Comparison of ENCODE assay signal across 7 cellular contexts in the genomic region with DNA sequence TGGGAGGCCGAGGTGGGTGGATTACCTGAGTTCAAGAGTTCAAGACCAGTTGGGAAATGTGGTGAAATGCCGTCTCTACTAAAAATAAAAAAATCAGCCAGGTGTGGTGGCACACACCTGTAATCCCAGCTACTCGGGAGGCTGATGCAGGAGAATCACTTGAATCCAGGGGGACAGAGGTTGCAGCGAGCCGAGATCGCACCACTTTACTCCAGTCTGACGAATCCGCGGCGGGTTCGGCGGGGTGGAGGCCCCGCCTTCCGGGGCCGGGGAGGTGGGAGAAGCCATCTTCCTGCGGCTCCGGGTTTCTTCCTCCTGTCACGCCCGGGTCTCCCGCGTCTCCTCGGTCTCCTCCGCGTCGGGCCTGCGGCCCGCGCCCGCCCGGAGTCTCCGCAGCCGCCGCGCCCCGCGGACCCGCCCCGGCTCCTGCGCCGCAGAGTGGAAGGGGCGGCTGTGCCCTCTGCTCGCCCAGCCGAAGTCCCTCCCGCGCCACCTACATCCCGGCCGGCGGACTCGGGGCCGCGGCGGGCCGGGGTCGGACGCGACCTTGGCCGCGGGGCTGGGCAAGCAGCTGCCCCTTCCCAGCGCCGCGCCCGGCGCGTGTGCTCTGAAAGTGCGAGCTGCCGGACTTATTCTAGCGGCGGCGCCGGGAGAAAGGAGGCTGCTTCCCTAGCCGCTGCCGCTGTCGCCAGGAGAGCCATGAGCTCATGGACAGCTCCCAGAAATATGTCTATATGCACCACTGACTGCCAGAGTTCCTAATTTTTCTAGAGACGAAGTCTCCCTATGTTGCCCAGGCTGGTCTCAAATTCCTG.
A peak's percentile ranks its signal among the peaks of the same experiment; 100 is the strongest.
DNase-seq lines count a peak whose midpoint lies in the region; ATAC-seq, FAIRE-seq and TF ChIP-seq lines count a peak whose summit lies in the region.
"Not testable (repeated sequence)": the region's sequence is repeated elsewhere in the genome, so short reads cannot be mapped to it uniquely, and the experiment has no call there.

No MANE protein-coding gene starts in this region.

- H3K9ac ChIP-seq in OCI-LY1 (ENCODE audit: low read length), result not testable (repeated sequence)
- H3K9ac ChIP-seq in K562 (ENCODE audit: insufficient read depth in 1 of 2, low read depth in 2 of 2, low read length in 2 of 2), result peak overlapping the region in 1 of 2 experiments; percentile 45; a peak in 2 of 4 replicates

- H3K27me3 ChIP-seq in OCI-LY1 (ENCODE audit: insufficient read depth, low read length); K562 (ENCODE audit: control insufficient read depth in 2 of 2, insufficient read depth in 2 of 2, low read length in 2 of 2); gastroesophageal sphincter: not testable (repeated sequence)

- H3K27ac ChIP-seq in OCI-LY1 (ENCODE audit: low read depth, low read length, poor library complexity, severe bottlenecking); K562 (ENCODE audit: extremely low read depth, low read depth, low read length): not testable (repeated sequence)
- H3K27ac ChIP-seq in gastroesophageal sphincter, result peak overlapping the region in 3 of 4 donors; percentile 60 to 76 (median 66)

- TF ChIP-seq EP300 in K562 (IDR thresholded peaks at IDR 0.05; ENCODE audit: low read length); gastroesophageal sphincter (IDR thresholded peaks at IDR 0.05): not testable (repeated sequence)

- not testable (repeated sequence) for H3K9me2 ChIP-seq in OCI-LY1 (ENCODE audit: low read depth, low read length)

- H3K36me3 ChIP-seq in OCI-LY1 (ENCODE audit: insufficient read depth, low read length); K562 (ENCODE audit: control insufficient read depth, insufficient read depth, low read length); mucosa of descending colon (ENCODE audit: low read depth): not testable (repeated sequence)
- peaks cover 0 to 11% of the 10 kb centered on the region in 2 donors for H3K36me3 ChIP-seq in gastroesophageal sphincter

- not testable (repeated sequence) for FAIRE-seq in K562 (lab: Jason Lieb, UNC)

- peak; percentile 70 for DNase-seq in activated CD8-positive, alpha-beta memory T cell treated with anti-CD3 and anti-CD28 coated beads for 24 hours
- DNase-seq in K562 (ENCODE audit: extremely low read depth in 1 of 4, low spot score in 3 of 4), result peak in 1 of 4 experiments; percentile 12
- peak in 1 of 3 donors; percentile 47 for DNase-seq in mucosa of descending colon
- peak; percentile 11 to 38 for DNase-seq in stimulated activated CD4-positive, alpha-beta T cell treated with anti-CD3 and anti-CD28 coated beads, Interleukin-1b, Interleukin-23, amount 100 ng/mL, for 4 hours (ENCODE audit: low read depth in 2 of 2)

- CTCF ChIA-PET in K562 (lab: Yijun Ruan, JAX; ENCODE audit: low intra/inter-chr PET ratio), result not testable (repeated sequence)

- TF ChIP-seq RAD21 in K562 (CRISPR knock-in tag; conservative IDR thresholded peaks at IDR 0.05 in 1 of 2, IDR thresholded peaks at IDR 0.05 in 1 of 2), result not testable (repeated sequence)

- not testable (repeated sequence) for H3K9me1 ChIP-seq in K562 (ENCODE audit: control insufficient read depth, insufficient read depth, low read length)

- peak overlapping the region; percentile 50; the same call in 1 of the 2 replicates for H3K4me2 ChIP-seq in OCI-LY1 (ENCODE audit: low read length)
- not testable (repeated sequence) for H3K4me2 ChIP-seq in K562 (ENCODE audit: insufficient read depth, low read length)

- TF ChIP-seq CTCF in OCI-LY1 (IDR thresholded peaks at IDR 0.05; ENCODE audit: low read length); K562 (IDR thresholded peaks at IDR 0.05 in 2 of 3, conservative IDR thresholded peaks at IDR 0.05 in 1 of 3; ENCODE audit: insufficient read depth in 2 of 3, low read depth in 1 of 3, low read length in 3 of 3); gastroesophageal sphincter (IDR thresholded peaks at IDR 0.05); mucosa of descending colon (IDR thresholded peaks at IDR 0.05): not testable (repeated sequence)

- peak; percentile 51 for ATAC-seq in GM18498 (IDR thresholded peaks at IDR 0.05; ENCODE audit: unreplicated experiment)
- peak; percentile 82 for ATAC-seq in K562
- peak; percentile 79 for ATAC-seq in gastroesophageal sphincter
- ATAC-seq in mucosa of descending colon, result peak; percentile 79

- H4K20me1 ChIP-seq in OCI-LY1 (ENCODE audit: insufficient read depth, low read length); K562 (replicated peaks; ENCODE audit: control insufficient read depth, insufficient read depth, low read length): not testable (repeated sequence)

- peak overlapping the region; percentile 50 for H3K4me3 ChIP-seq in OCI-LY1 (ENCODE audit: low read depth, low read length, poor library complexity, severe bottlenecking)
- peak overlapping the region; percentile 22 for H3K4me3 ChIP-seq in K562
- H3K4me3 ChIP-seq in gastroesophageal sphincter, result peak overlapping the region; percentile 33 to 48
- H3K4me3 ChIP-seq in mucosa of descending colon, result not testable (repeated sequence)

- not testable (repeated sequence) for TF ChIP-seq POLR2A in K562 (conservative IDR thresholded peaks at IDR 0.05); gastroesophageal sphincter (IDR thresholded peaks at IDR 0.05)

- not testable (repeated sequence) for H3K4me1 ChIP-seq in OCI-LY1 (ENCODE audit: insufficient read depth, low read length, severe bottlenecking); K562 (replicated peaks in 1 of 2; ENCODE audit: control insufficient read depth in 2 of 2, insufficient read depth in 2 of 2, low read length in 2 of 2); gastroesophageal sphincter; mucosa of descending colon (ENCODE audit: low read depth)

- POLR2A ChIA-PET in K562 (lab: Yijun Ruan, JAX), result not testable (repeated sequence)

- intact Hi-C loops in K562 (cut with micrococcal nuclease); mucosa of descending colon (cut with DNase I, micrococcal nuclease): not testable (repeated sequence)

- H3F3A ChIP-seq in OCI-LY1 (ENCODE audit: insufficient read depth, low read length), result not testable (repeated sequence)

- not testable (repeated sequence) for H3K9me3 ChIP-seq in OCI-LY1 (ENCODE audit: low read length); K562 (replicated peaks; ENCODE audit: control insufficient read depth, insufficient read depth, low read depth, low read length); gastroesophageal sphincter; mucosa of descending colon

- not testable (repeated sequence) for BruUV-seq in K562 (replicated peaks; lab: Mats Ljungman, UMichigan)

- in situ Hi-C loops in K562 (cut with MboI), result loop anchor here (10.0 kb wide), 1 partner anchor 97 kb away; a partner anchor contains a TSS

- H3K79me2 ChIP-seq in OCI-LY1 (ENCODE audit: insufficient read depth, low read length); K562 (ENCODE audit: control insufficient read depth, insufficient read depth, low read length): not testable (repeated sequence)

- H2AFZ ChIP-seq in OCI-LY1 (ENCODE audit: low read length); K562 (ENCODE audit: low read depth, low read length): not testable (repeated sequence)

- 23% methylated on average over 15 of the region's 74 CpGs for WGBS in K562 (ENCODE audit: insufficient coverage, low coverage, missing lambda C conversion rate)
- 30 to 50% methylated on average over 2 of the region's 74 CpGs for WGBS in gastroesophageal sphincter (ENCODE audit: low coverage in 1 of 2), 2 donors

TF ChIP-seq in K562, 482 proteins besides CTCF, POLR2A, EP300 and RAD21:
- TF ChIP-seq CXXC5 (CRISPR knock-in tag; IDR thresholded peaks at IDR 0.05) (peak; percentile 38; the same call in 1 of the 2 replicates), NRF1 (conservative IDR thresholded peaks at IDR 0.05 in 1 of 2, IDR thresholded peaks at IDR 0.05 in 1 of 2) (peak in 1 of 2 experiments; percentile 12; a peak in 1 of 4 replicates), POLR2G (IDR thresholded peaks at IDR 0.05; ENCODE audit: low read depth, low read length) (0 out of 2 replicates have a peak, but pooled peaks have one; percentile 46), ZFX (CRISPR knock-in tag; IDR thresholded peaks at IDR 0.05) (peak; percentile 19; the same call in 1 of the 2 replicates), RBFOX2 (IDR thresholded peaks at IDR 0.05; ENCODE audit: low read depth, low read length) (0 out of 2 replicates have a peak, but pooled peaks have one; percentile 26)
